8 cellular contexts compared by ENCODE assay signal in genomic region chr19:34962945-34963530, GRCh38. TPM values are rescaled to one million over a fixed set of nuclear protein-coding genes. Genes with fewer than 3 reads are reported as not detected.
DNase-seq lines count a peak whose midpoint lies in the region; ATAC-seq, FAIRE-seq and TF ChIP-seq lines count a peak whose summit lies in the region.

No MANE protein-coding gene starts in this region.

- H3K4me1 Mint-ChIP-seq in activated T-cell treated with anti-CD3 and anti-CD28 coated beads, Interleukin-2, amount 50 U/mL, for 24 hours (ENCODE audit: low read depth) = peaks cover 28% of the 10 kb centered on the region
- H3K4me1 Mint-ChIP-seq in activated T-helper 2 cell treated with anti-CD3 and anti-CD28 coated beads, Interferon-gamma antibody, Interleukin-2, Interleukin-4, amounts not matched to agents 10 μg/mL and 5 μg/mL and 100 μg/mL, durations not matched to agents 14 hours and 24 hours and 36 hours (ENCODE audit: low read depth) = peaks cover 16% of the 10 kb centered on the region
- H3K4me1 Mint-ChIP-seq in stimulated activated effector memory CD8-positive, alpha-beta T cell treated with anti-CD3 and anti-CD28 coated beads, Interleukin-12 subunit alpha, Interleukin-12 subunit beta, amount 100 ng/mL, for 72 hours = peaks cover 37% of the 10 kb centered on the region

- peaks cover 60% of the 10 kb centered on the region for H3K9me3 Mint-ChIP-seq in activated T-cell treated with anti-CD3 and anti-CD28 coated beads, Interleukin-2, amount 50 U/mL, for 24 hours
- H3K9me3 Mint-ChIP-seq in activated T-helper 2 cell treated with anti-CD3 and anti-CD28 coated beads, Interferon-gamma antibody, Interleukin-2, Interleukin-4, amounts not matched to agents 10 μg/mL and 5 μg/mL and 100 μg/mL, durations not matched to agents 14 hours and 24 hours and 36 hours = peaks cover 71% of the 10 kb centered on the region
- peaks cover 28% of the 10 kb centered on the region for H3K9me3 Mint-ChIP-seq in stimulated activated effector memory CD8-positive, alpha-beta T cell treated with anti-CD3 and anti-CD28 coated beads, Interleukin-12 subunit alpha, Interleukin-12 subunit beta, amount 100 ng/mL, for 72 hours

- no peaks in the 10 kb centered on the region for H3K27me3 ChIP-seq in iPS DF 6.9 (ENCODE audit: control insufficient read depth, insufficient read depth, low read length)

- H3K27ac Mint-ChIP-seq in activated T-cell treated with anti-CD3 and anti-CD28 coated beads, Interleukin-2, amount 50 U/mL, for 24 hours = peak overlapping the region; percentile 68
- peak overlapping the region; percentile 77 for H3K27ac Mint-ChIP-seq in activated T-helper 2 cell treated with anti-CD3 and anti-CD28 coated beads, Interferon-gamma antibody, Interleukin-2, Interleukin-4, amounts not matched to agents 10 μg/mL and 5 μg/mL and 100 μg/mL, durations not matched to agents 14 hours and 24 hours and 36 hours
- H3K27ac Mint-ChIP-seq in stimulated activated effector memory CD8-positive, alpha-beta T cell treated with anti-CD3 and anti-CD28 coated beads, Interleukin-12 subunit alpha, Interleukin-12 subunit beta, amount 100 ng/mL, for 72 hours = peak overlapping the region; percentile 95

- H3K36me3 Mint-ChIP-seq in activated T-cell treated with anti-CD3 and anti-CD28 coated beads, Interleukin-2, amount 50 U/mL, for 24 hours (ENCODE audit: low read depth) = peaks cover 53% of the 10 kb centered on the region
- peaks cover 55% of the 10 kb centered on the region for H3K36me3 Mint-ChIP-seq in activated T-helper 2 cell treated with anti-CD3 and anti-CD28 coated beads, Interferon-gamma antibody, Interleukin-2, Interleukin-4, amounts not matched to agents 10 μg/mL and 5 μg/mL and 100 μg/mL, durations not matched to agents 14 hours and 24 hours and 36 hours (ENCODE audit: low read depth)
- peaks cover 36% of the 10 kb centered on the region for H3K36me3 Mint-ChIP-seq in stimulated activated effector memory CD8-positive, alpha-beta T cell treated with anti-CD3 and anti-CD28 coated beads, Interleukin-12 subunit alpha, Interleukin-12 subunit beta, amount 100 ng/mL, for 72 hours

- peak overlapping the region; percentile 83; the same call in 1 of the 2 replicates for H3K4me3 ChIP-seq in iPS DF 6.9 (ENCODE audit: low read length)

- H3K27ac ChIP-seq in iPS DF 6.9 (ENCODE audit: low read length) = no peak overlapping the region

- no CpG with 5 or more reads among the region's 9 CpGs for WGBS in iPS DF 6.9 (ENCODE audit: insufficient coverage, insufficient read length)

- H3K4me1 ChIP-seq in iPS DF 6.9 (ENCODE audit: control insufficient read depth, insufficient read depth, low read length) = peaks cover 4% of the 10 kb centered on the region; the same call in 1 of the 2 replicates

- intact Hi-C loops in activated T-helper 2 cell treated with anti-CD3 and anti-CD28 coated beads, Interferon-gamma antibody, Interleukin-2, Interleukin-4, amounts not matched to agents 10 μg/mL and 5 μg/mL and 100 μg/mL, durations not matched to agents 14 hours and 24 hours and 36 hours (cut with micrococcal nuclease) = loop anchor here (5.0 kb wide), 1 partner anchor 39 kb away; the partner anchor contains the start of gene GRAMD1A

- peaks cover 14% of the 10 kb centered on the region for H3K36me3 ChIP-seq in iPS DF 6.9 (ENCODE audit: control insufficient read depth, insufficient read depth, low read length)

- no peak for ATAC-seq in stimulated activated effector memory CD8-positive, alpha-beta T cell treated with anti-CD3 and anti-CD28 coated beads, Interleukin-12 subunit alpha, Interleukin-12 subunit beta, amount 100 ng/mL, for 72 hours

- H3K9me3 ChIP-seq in iPS DF 6.9 (ENCODE audit: control insufficient read depth, insufficient read depth, low read length) = peaks cover 13% of the 10 kb centered on the region

- no peak for FAIRE-seq in H54 (lab: Jason Lieb, UNC)

- TF ChIP-seq POLR2A in H54 (IDR thresholded peaks at IDR 0.05; ENCODE audit: low read depth, low read length) = no peak

- peak; percentile 38 for DNase-seq in activated T-cell treated with anti-CD3 and anti-CD28 coated beads, Interleukin-2, amount 50 U/mL, for 24 hours
- DNase-seq in activated T-cell treated with anti-CD3 and anti-CD28 coated beads, Interleukin-2, amount 50 U/mL, for 1 hour = no peak
- DNase-seq in activated T-helper 2 cell treated with anti-CD3 and anti-CD28 coated beads, Interferon-gamma antibody, Interleukin-2, Interleukin-4, amounts not matched to agents 10 μg/mL and 5 μg/mL and 100 μg/mL, durations not matched to agents 14 hours and 24 hours and 36 hours (ENCODE audit: low spot score) = no peak
- DNase-seq in iPS DF 6.9 (ENCODE audit: low read depth, low spot score) (no peak), SKM-1 treated with dmso at 0.1 percent for 144 hours (lab: John Stamatoyannopoulos, UW; ENCODE audit: unreplicated experiment) (no peak), H54 (ENCODE audit: insufficient read length, low spot score) (no peak)
- DNase-seq in stimulated activated effector memory CD8-positive, alpha-beta T cell treated with anti-CD3 and anti-CD28 coated beads, Interleukin-12 subunit alpha, Interleukin-12 subunit beta, amount 100 ng/mL, for 72 hours (ENCODE audit: low spot score in 2 of 2) = no peak
- no peak for DNase-seq in effector CD8-positive, alpha-beta T cell (lab: John Stamatoyannopoulos, UW)

- H3K4me3 Mint-ChIP-seq in activated T-cell treated with anti-CD3 and anti-CD28 coated beads, Interleukin-2, amount 50 U/mL, for 24 hours = peak overlapping the region; percentile 88
- peak overlapping the region; percentile 96 for H3K4me3 Mint-ChIP-seq in activated T-helper 2 cell treated with anti-CD3 and anti-CD28 coated beads, Interferon-gamma antibody, Interleukin-2, Interleukin-4, amounts not matched to agents 10 μg/mL and 5 μg/mL and 100 μg/mL, durations not matched to agents 14 hours and 24 hours and 36 hours (ENCODE audit: low read depth)
- H3K4me3 Mint-ChIP-seq in stimulated activated effector memory CD8-positive, alpha-beta T cell treated with anti-CD3 and anti-CD28 coated beads, Interleukin-12 subunit alpha, Interleukin-12 subunit beta, amount 100 ng/mL, for 72 hours = peak overlapping the region; percentile 97

- H3K27me3 Mint-ChIP-seq in activated T-cell treated with anti-CD3 and anti-CD28 coated beads, Interleukin-2, amount 50 U/mL, for 24 hours = no peaks in the 10 kb centered on the region
- no peaks in the 10 kb centered on the region for H3K27me3 Mint-ChIP-seq in activated T-helper 2 cell treated with anti-CD3 and anti-CD28 coated beads, Interferon-gamma antibody, Interleukin-2, Interleukin-4, amounts not matched to agents 10 μg/mL and 5 μg/mL and 100 μg/mL, durations not matched to agents 14 hours and 24 hours and 36 hours (ENCODE audit: low read depth)

RNA-seq across cellular contexts. Expression of gene ZNF792, which starts 1.0 kb away (rescaled TPM):
- total RNA-seq in activated T-helper 2 cell treated with anti-CD3 and anti-CD28 coated beads, Interferon-gamma antibody, Interleukin-2, Interleukin-4, amounts not matched to agents 10 μg/mL and 5 μg/mL and 100 μg/mL, durations not matched to agents 14 hours and 24 hours and 36 hours = 9.9 and 10.0 TPM in 2 replicates

RNA-seq across cellular contexts. Expression of gene ZNF30, which starts 36.3 kb away (rescaled TPM):
- 3.3 and 3.5 TPM in 2 replicates for total RNA-seq in activated T-helper 2 cell treated with anti-CD3 and anti-CD28 coated beads, Interferon-gamma antibody, Interleukin-2, Interleukin-4, amounts not matched to agents 10 μg/mL and 5 μg/mL and 100 μg/mL, durations not matched to agents 14 hours and 24 hours and 36 hours

RNA-seq across cellular contexts. Expression of gene GRAMD1A, which starts 37.1 kb away (rescaled TPM):
- 260 TPM in 2 replicates for total RNA-seq in activated T-helper 2 cell treated with anti-CD3 and anti-CD28 coated beads, Interferon-gamma antibody, Interleukin-2, Interleukin-4, amounts not matched to agents 10 μg/mL and 5 μg/mL and 100 μg/mL, durations not matched to agents 14 hours and 24 hours and 36 hours
